1 cellular context compared by ENCODE assay signal in genomic region chr5:172187118-172188032, GRCh38.
TF ChIP-seq lines count a peak whose summit lies in the region.

No MANE protein-coding gene starts in this region.

TF ChIP-seq in SK-N-SH, 30 proteins besides CTCF, POLR2A, EP300 and RAD21 (continued from another document):
- TF ChIP-seq, protein P1, sequence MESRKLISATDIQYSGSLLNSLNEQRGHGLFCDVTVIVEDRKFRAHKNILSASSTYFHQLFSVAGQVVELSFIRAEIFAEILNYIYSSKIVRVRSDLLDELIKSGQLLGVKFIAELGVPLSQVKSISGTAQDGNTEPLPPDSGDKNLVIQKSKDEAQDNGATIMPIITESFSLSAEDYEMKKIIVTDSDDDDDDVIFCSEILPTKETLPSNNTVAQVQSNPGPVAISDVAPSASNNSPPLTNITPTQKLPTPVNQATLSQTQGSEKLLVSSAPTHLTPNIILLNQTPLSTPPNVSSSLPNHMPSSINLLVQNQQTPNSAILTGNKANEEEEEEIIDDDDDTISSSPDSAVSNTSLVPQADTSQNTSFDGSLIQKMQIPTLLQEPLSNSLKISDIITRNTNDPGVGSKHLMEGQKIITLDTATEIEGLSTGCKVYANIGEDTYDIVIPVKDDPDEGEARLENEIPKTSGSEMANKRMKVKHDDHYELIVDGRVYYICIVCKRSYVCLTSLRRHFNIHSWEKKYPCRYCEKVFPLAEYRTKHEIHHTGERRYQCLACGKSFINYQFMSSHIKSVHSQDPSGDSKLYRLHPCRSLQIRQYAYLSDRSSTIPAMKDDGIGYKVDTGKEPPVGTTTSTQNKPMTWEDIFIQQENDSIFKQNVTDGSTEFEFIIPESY (IDR thresholded peaks at IDR 0.05; ENCODE audit: borderline replicate concordance, low read depth): no peak
- TF ChIP-seq, protein P2, sequence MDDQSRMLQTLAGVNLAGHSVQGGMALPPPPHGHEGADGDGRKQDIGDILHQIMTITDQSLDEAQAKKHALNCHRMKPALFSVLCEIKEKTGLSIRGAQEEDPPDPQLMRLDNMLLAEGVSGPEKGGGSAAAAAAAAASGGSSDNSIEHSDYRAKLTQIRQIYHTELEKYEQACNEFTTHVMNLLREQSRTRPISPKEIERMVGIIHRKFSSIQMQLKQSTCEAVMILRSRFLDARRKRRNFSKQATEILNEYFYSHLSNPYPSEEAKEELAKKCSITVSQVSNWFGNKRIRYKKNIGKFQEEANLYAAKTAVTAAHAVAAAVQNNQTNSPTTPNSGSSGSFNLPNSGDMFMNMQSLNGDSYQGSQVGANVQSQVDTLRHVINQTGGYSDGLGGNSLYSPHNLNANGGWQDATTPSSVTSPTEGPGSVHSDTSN (IDR thresholded peaks at IDR 0.05): no peak
- TF ChIP-seq TAF1 (IDR thresholded peaks at IDR 0.05; ENCODE audit: borderline replicate concordance, low read depth, low read length) (no peak), YY1 (IDR thresholded peaks at IDR 0.05; ENCODE audit: low read depth) (no peak), MEF2A (IDR thresholded peaks at IDR 0.05; ENCODE audit: borderline replicate concordance, low read depth) (no peak), JUND (IDR thresholded peaks at IDR 0.05) (no peak)
- TF ChIP-seq, protein P3, sequence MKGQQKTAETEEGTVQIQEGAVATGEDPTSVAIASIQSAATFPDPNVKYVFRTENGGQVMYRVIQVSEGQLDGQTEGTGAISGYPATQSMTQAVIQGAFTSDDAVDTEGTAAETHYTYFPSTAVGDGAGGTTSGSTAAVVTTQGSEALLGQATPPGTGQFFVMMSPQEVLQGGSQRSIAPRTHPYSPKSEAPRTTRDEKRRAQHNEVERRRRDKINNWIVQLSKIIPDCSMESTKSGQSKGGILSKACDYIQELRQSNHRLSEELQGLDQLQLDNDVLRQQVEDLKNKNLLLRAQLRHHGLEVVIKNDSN (IDR thresholded peaks at IDR 0.05; ENCODE audit: borderline replicate concordance, low read depth): no peak
